ENCODE assay signal across 11 cellular contexts in the genomic region with DNA sequence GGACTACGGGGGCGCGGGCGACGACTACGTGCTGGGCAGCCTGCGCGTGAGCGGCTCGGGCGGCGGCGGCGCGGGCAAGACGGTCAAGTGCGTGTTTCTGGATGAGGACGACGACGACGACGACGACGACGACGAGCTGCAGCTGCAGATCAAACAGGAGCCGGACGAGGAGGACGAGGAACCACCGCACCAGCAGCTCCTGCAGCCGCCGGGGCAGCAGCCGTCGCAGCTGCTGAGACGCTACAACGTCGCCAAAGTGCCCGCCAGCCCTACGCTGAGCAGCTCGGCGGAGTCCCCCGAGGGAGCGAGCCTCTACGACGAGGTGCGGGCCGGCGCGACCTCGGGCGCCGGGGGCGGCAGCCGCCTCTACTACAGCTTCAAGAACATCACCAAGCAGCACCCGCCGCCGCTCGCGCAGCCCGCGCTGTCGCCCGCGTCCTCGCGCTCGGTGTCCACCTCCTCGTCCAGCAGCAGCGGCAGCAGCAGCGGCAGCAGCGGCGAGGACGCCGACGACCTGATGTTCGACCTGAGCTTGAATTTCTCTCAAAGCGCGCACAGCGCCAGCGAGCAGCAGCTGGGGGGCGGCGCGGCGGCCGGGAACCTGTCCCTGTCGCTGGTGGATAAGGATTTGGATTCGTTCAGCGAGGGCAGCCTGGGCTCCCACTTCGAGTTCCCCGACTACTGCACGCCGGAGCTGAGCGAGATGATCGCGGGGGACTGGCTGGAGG. TPM values are rescaled to one million over a fixed set of nuclear protein-coding genes. Genes with fewer than 3 reads are reported as not detected.
A peak's percentile ranks its signal among the peaks of the same experiment; 100 is the strongest.
DNase-seq lines count a peak whose midpoint lies in the region; ATAC-seq and TF ChIP-seq lines count a peak whose summit lies in the region.
"Had no signal": no experiment of that assay in that cellular context is flagged by ENCODE, and none has a peak within 500 bp of the region (broad histone marks: within the 10 kb centered on the region; RNA-seq: fewer than 3 reads in every experiment).

No MANE protein-coding gene starts in this region.

- CTCF ChIA-PET in BJ (lab: Yijun Ruan, JAX) (interaction anchor here (0.7 kb wide), 1 partner anchor 31 kb away, joined by 4 read pairs; no protein-coding TSS in a partner anchor), HEK293 (lab: Yijun Ruan, JAX) (interaction anchor here (0.7 to 1.7 kb wide), 3 partner anchors 617 to 1274 kb away, joined by 3 read pairs; partner anchors contain the start of gene CMPK2)

- H3K27ac ChIP-seq in HEK293 (ENCODE audit: extremely low read depth, low read depth, low read length) (peak overlapping the region; percentile 81), ascending aorta (no peak overlapping the region)
- H3K27ac ChIP-seq: left lung had no signal

- ATAC-seq in HG02884 (IDR thresholded peaks at IDR 0.05; ENCODE audit: unreplicated experiment) (no peak), GM21381 (IDR thresholded peaks at IDR 0.05; ENCODE audit: unreplicated experiment) (no peak)
- ATAC-seq: activated naive CD4-positive, alpha-beta T cell treated with anti-CD3 and anti-CD28 coated beads, Interleukin-2, amount 50 U/mL, for 72 hours; left lung; Panc1 had no signal

- POLR2A ChIA-PET in BJ (lab: Charles Lee) (no interaction called here), HEK293 (lab: Yijun Ruan, JAX) (interaction anchor here (0.5 to 1.7 kb wide), 4 partner anchors 9 to 45 kb away, joined by 3 to 7 read pairs (median 4); no protein-coding TSS in a partner anchor)

- no peak for TF ChIP-seq CTCF in BJ (IDR thresholded peaks at IDR 0.05; ENCODE audit: insufficient read depth, low read depth, low read length)
- no peak for TF ChIP-seq CTCF in HEK293 (tag by site-specific recombination; IDR thresholded peaks at IDR 0.05)
- no peak for TF ChIP-seq CTCF in ascending aorta (IDR thresholded peaks at IDR 0.05)

- H3K9me3 ChIP-seq in HEK293 (ENCODE audit: control insufficient read depth, insufficient read depth, low read depth, low read length) (no peaks in the 10 kb centered on the region), ascending aorta (no peaks in the 10 kb centered on the region)
- H3K9me3 ChIP-seq: left lung had no signal

- DNase-seq in BJ (ENCODE audit: low read depth) (no peak), ascending aorta (ENCODE audit: low spot score in 2 of 2) (no peak), myocyte (ENCODE audit: low read depth) (peak; percentile 51), cerebellar cortex (ENCODE audit: low spot score) (no peak), NCI-H1436 (lab: John Stamatoyannopoulos, UW) (no peak)

- no peaks in the 10 kb centered on the region for H3K27me3 ChIP-seq in BJ (ENCODE audit: control insufficient read depth, insufficient read depth, low read length)
- H3K27me3 ChIP-seq in ascending aorta, result peaks cover 16% of the 10 kb centered on the region

- no peaks in the 10 kb centered on the region for H3K36me3 ChIP-seq in BJ (ENCODE audit: control insufficient read depth, insufficient read depth, low read length)
- H3K36me3 ChIP-seq in HEK293 (ENCODE audit: control insufficient read depth in 2 of 2, insufficient read depth in 1 of 2, low read length in 2 of 2), result 0 out of 3 replicates have a peak, but pooled peaks cover 0 to 4% of the 10 kb centered on the region in 2 experiments
- no peaks in the 10 kb centered on the region for H3K36me3 ChIP-seq in ascending aorta
- H3K36me3 ChIP-seq: left lung had no signal

- intact Hi-C loops in ascending aorta (cut with DNase I), result no loop called here

- peak overlapping the region; percentile 64 for H3K4me3 ChIP-seq in BJ (ENCODE audit: low read depth, low read length)
- H3K4me3 ChIP-seq in HEK293 (ENCODE audit: low read depth, low read length), result peak overlapping the region; percentile 68
- H3K4me3 ChIP-seq in ascending aorta, result peak overlapping the region; percentile 22 to 27
- H3K4me3 ChIP-seq: left lung had no signal

- no peaks in the 10 kb centered on the region for H3K4me1 ChIP-seq in HEK293 (ENCODE audit: control insufficient read depth, insufficient read depth, low read length)
- peaks cover 0 to 8% of the 10 kb centered on the region in 2 donors for H3K4me1 ChIP-seq in ascending aorta

TF ChIP-seq in HEK293, 187 proteins besides CTCF, POLR2A, EP300 and RAD21:
- TF ChIP-seq ZNF174 (tag by site-specific recombination; IDR thresholded peaks at IDR 0.05), result no peak
- TF ChIP-seq ZNF350 (tag by site-specific recombination; IDR thresholded peaks at IDR 0.05), result no peak
- TF ChIP-seq ZNF791 (tag by site-specific recombination; IDR thresholded peaks at IDR 0.05), result no peak
- TF ChIP-seq ZNF747 (tag by site-specific recombination; IDR thresholded peaks at IDR 0.05), result no peak
- TF ChIP-seq GLIS1 (tag by site-specific recombination; IDR thresholded peaks at IDR 0.05), result no peak
- TF ChIP-seq ZNF184 (tag by site-specific recombination; IDR thresholded peaks at IDR 0.05), result no peak
- TF ChIP-seq, protein P1, sequence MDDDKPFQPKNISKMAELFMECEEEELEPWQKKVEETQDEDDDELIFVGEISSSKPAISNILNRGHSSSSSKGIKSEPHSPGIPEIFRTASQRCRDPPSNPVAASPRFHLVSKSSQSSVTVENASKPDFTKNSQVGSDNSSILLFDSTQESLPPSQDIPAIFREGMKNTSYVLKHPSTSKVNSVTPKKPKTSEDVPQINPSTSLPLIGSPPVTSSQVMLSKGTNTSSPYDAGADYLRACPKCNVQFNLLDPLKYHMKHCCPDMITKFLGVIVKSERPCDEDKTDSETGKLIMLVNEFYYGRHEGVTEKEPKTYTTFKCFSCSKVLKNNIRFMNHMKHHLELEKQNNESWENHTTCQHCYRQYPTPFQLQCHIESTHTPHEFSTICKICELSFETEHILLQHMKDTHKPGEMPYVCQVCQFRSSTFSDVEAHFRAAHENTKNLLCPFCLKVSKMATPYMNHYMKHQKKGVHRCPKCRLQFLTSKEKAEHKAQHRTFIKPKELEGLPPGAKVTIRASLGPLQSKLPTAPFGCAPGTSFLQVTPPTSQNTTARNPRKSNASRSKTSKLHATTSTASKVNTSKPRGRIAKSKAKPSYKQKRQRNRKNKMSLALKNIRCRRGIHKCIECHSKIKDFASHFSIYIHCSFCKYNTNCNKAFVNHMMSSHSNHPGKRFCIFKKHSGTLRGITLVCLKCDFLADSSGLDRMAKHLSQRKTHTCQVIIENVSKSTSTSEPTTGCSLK (tag by site-specific recombination; IDR thresholded peaks at IDR 0.05), result no peak
- TF ChIP-seq ZNF266 (tag by site-specific recombination; IDR thresholded peaks at IDR 0.05; ENCODE audit: low read depth), result no peak
- no peak for TF ChIP-seq ZNF473 (tag by site-specific recombination; IDR thresholded peaks at IDR 0.05)
- TF ChIP-seq SCRT2 (tag by site-specific recombination; IDR thresholded peaks at IDR 0.05), result no peak

RNA-seq across cellular contexts. Expression of gene SOX11, which starts 1.3 kb away (rescaled TPM):
- 0.40 and 0.54 TPM in 2 replicates for polyA plus RNA-seq in BJ (2011; rRNA removed)
- 1.0 and 1.3 TPM in 2 replicates for polyA minus RNA-seq in BJ (2011; rRNA and poly(A)+ RNA removed)
- total RNA-seq in ascending aorta (not detected), myocyte (23.0 and 24.0 TPM in 2 replicates)
- polyA plus RNA-seq in myocyte (2012), result 15.0 TPM
- total RNA-seq: activated naive CD4-positive, alpha-beta T cell treated with anti-CD3 and anti-CD28 coated beads, Interleukin-2, amount 50 U/mL, for 72 hours had no signal

Comparison
In these comparisons a context has a peak if more than half of its experiments do, and no peak if none do; other contexts are left out.
1. RNA of gene SOX11, which starts 1.3 kb away (total RNA-seq): 23.0 to 24.0 TPM in myocyte; not detected in ascending aorta (single experiment); every median in the first group is over 10 times any median in the second.
2. Peak in every context shown above with its lines, with median percentiles within 50 percentile points of each other: H3K4me3 ChIP-seq.